ENCODE assay signal across 1 cellular context in the genomic region with DNA sequence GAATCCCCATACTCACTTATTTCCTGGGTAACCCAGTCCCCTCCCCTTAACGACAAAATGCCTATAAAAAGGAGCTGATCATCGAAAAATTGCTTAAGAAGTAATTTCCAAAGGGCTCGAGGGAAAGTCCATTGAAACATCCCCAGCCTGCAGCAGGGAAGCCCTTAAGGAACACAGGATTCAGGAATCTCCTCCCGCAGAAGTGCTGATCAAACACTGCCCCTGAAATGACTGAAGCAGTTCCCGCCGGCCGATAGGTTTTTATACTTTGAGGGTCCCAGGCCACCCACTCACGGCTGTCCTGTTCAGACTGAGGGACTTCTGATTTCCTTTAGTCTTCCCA.
TF ChIP-seq lines count a peak whose summit lies in the region.

No MANE protein-coding gene starts in this region.

TF ChIP-seq in HepG2, 621 proteins besides CTCF, POLR2A, EP300 and RAD21:
- no peak for TF ChIP-seq ZNF614 (CRISPR knock-in tag; IDR thresholded peaks at IDR 0.05; ENCODE audit: borderline replicate concordance)
- TF ChIP-seq ZNF7 (CRISPR knock-in tag; IDR thresholded peaks at IDR 0.05): no peak
- TF ChIP-seq ZNF251 (CRISPR knock-in tag; IDR thresholded peaks at IDR 0.05): no peak
- TF ChIP-seq, protein P1, sequence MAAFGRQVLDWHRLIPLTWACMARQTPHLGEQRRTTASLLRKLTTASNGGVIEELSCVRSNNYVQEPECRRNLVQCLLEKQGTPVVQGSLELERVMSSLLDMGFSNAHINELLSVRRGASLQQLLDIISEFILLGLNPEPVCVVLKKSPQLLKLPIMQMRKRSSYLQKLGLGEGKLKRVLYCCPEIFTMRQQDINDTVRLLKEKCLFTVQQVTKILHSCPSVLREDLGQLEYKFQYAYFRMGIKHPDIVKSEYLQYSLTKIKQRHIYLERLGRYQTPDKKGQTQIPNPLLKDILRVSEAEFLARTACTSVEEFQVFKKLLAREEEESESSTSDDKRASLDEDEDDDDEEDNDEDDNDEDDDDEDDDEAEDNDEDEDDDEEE (CRISPR knock-in tag; IDR thresholded peaks at IDR 0.05): 0 out of 2 replicates have a peak, but pooled peaks have one; percentile 3
- TF ChIP-seq ADNP (CRISPR knock-in tag; IDR thresholded peaks at IDR 0.05): no peak
- 0 out of 2 replicates have a peak, but pooled peaks have one; percentile 0 for TF ChIP-seq KLF12 (CRISPR knock-in tag; IDR thresholded peaks at IDR 0.05; ENCODE audit: borderline replicate concordance)
- no peak for TF ChIP-seq KAT2B (IDR thresholded peaks at IDR 0.05; ENCODE audit: borderline replicate concordance, low read depth, low read length)
- TF ChIP-seq SMAD9 (CRISPR knock-in tag; IDR thresholded peaks at IDR 0.05): no peak
- no peak for TF ChIP-seq MAFG (CRISPR knock-in tag; IDR thresholded peaks at IDR 0.05)
- no peak for TF ChIP-seq NR3C1 (CRISPR knock-in tag; IDR thresholded peaks at IDR 0.05)
- 0 out of 2 replicates have a peak, but pooled peaks have one; percentile 33 for TF ChIP-seq ZNF317 (CRISPR knock-in tag; IDR thresholded peaks at IDR 0.05)
- TF ChIP-seq, protein P2, sequence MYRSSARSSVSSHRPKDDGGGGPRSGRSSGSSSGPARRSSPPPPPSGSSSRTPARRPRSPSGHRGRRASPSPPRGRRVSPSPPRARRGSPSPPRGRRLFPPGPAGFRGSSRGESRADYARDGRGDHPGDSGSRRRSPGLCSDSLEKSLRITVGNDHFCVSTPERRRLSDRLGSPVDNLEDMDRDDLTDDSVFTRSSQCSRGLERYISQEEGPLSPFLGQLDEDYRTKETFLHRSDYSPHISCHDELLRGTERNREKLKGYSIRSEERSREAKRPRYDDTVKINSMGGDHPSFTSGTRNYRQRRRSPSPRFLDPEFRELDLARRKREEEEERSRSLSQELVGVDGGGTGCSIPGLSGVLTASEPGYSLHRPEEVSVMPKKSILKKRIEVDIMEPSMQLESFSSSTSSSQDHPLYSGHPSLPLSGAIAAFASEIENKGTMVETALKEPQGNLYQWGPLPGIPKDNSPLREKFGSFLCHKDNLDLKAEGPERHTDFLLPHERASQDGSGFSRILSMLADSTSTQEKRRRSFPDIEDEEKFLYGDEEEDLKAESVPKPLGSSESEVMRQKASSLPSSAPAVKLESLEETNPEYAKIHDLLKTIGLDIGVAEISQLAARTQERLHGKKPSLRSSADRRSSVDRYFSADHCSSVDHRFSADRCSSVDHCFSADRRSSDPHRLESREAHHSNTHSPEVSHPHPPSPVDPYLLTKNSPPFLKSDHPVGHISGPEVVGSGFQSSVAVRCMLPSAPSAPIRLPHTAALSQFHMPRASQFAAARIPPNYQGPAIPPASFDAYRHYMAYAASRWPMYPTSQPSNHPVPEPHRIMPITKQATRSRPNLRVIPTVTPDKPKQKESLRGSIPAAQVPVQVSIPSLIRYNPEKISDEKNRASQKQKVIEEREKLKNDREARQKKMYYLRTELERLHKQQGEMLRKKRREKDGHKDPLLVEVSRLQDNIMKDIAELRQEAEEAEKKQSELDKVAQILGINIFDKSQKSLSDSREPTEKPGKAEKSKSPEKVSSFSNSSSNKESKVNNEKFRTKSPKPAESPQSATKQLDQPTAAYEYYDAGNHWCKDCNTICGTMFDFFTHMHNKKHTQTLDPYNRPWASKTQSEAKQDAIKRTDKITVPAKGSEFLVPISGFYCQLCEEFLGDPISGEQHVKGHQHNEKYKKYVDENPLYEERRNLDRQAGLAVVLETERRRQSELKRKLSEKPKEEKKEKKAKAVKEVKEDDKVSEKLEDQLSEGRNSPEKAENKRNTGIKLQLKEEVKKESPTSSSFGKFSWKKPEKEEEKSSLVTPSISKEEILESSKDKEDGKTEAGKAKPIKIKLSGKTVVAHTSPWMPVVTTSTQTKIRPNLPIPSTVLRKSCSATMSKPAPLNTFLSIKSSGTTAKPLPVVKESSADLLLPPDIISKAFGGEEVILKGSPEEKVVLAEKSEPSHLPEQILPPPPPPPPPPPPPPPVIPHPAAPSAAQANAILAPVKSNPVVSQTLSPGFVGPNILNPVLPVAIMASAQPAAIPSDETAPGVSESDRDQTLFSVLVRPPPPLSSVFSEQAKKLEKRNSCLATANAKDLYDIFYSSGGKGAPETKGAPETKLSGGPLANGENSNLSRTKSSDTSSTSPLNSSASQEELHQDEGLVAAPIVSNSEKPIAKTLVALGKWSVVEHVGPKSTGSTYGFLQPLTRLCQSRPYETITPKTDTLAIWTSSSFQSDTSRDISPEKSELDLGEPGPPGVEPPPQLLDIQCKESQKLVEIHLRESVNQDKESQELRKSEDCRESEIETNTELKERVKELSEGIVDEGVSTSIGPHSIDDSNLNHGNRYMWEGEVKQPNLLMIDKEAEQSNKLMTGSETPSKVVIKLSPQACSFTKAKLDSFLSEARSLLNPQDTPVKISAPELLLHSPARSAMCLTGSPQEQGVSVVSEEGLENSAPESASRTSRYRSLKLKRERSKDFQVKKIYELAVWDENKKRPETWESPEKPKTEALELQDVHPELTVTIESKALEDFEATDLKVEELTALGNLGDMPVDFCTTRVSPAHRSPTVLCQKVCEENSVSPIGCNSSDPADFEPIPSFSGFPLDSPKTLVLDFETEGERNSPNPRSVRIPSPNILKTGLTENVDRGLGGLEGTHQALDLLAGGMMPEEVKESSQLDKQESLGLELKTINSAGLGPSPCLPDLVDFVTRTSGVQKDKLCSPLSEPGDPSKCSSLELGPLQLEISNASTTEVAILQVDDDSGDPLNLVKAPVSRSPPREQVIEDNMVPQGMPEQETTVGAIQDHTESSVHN (CRISPR knock-in tag; IDR thresholded peaks at IDR 0.05): no peak
- TF ChIP-seq MED8 (CRISPR knock-in tag; IDR thresholded peaks at IDR 0.05; ENCODE audit: insufficient replicate concordance): peak; percentile 25
- TF ChIP-seq, protein P3, sequence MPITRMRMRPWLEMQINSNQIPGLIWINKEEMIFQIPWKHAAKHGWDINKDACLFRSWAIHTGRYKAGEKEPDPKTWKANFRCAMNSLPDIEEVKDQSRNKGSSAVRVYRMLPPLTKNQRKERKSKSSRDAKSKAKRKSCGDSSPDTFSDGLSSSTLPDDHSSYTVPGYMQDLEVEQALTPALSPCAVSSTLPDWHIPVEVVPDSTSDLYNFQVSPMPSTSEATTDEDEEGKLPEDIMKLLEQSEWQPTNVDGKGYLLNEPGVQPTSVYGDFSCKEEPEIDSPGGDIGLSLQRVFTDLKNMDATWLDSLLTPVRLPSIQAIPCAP (CRISPR knock-in tag; IDR thresholded peaks at IDR 0.05; ENCODE audit: low read depth): no peak
- no peak for TF ChIP-seq ZNF883 (CRISPR knock-in tag; IDR thresholded peaks at IDR 0.05; ENCODE audit: not compliant biosample characterization)
- no peak for TF ChIP-seq HDAC6 (IDR thresholded peaks at IDR 0.05; ENCODE audit: low read depth, low read length)
- TF ChIP-seq ZKSCAN1 (IDR thresholded peaks at IDR 0.05; ENCODE audit: low read length): no peak
- no peak for TF ChIP-seq ZSCAN29 (CRISPR knock-in tag; conservative IDR thresholded peaks at IDR 0.05)
- TF ChIP-seq, protein P4, sequence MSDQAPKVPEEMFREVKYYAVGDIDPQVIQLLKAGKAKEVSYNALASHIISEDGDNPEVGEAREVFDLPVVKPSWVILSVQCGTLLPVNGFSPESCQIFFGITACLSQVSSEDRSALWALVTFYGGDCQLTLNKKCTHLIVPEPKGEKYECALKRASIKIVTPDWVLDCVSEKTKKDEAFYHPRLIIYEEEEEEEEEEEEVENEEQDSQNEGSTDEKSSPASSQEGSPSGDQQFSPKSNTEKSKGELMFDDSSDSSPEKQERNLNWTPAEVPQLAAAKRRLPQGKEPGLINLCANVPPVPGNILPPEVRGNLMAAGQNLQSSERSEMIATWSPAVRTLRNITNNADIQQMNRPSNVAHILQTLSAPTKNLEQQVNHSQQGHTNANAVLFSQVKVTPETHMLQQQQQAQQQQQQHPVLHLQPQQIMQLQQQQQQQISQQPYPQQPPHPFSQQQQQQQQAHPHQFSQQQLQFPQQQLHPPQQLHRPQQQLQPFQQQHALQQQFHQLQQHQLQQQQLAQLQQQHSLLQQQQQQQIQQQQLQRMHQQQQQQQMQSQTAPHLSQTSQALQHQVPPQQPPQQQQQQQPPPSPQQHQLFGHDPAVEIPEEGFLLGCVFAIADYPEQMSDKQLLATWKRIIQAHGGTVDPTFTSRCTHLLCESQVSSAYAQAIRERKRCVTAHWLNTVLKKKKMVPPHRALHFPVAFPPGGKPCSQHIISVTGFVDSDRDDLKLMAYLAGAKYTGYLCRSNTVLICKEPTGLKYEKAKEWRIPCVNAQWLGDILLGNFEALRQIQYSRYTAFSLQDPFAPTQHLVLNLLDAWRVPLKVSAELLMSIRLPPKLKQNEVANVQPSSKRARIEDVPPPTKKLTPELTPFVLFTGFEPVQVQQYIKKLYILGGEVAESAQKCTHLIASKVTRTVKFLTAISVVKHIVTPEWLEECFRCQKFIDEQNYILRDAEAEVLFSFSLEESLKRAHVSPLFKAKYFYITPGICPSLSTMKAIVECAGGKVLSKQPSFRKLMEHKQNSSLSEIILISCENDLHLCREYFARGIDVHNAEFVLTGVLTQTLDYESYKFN (CRISPR knock-in tag; conservative IDR thresholded peaks at IDR 0.05): no peak
- no peak for TF ChIP-seq TGIF2 (CRISPR knock-in tag; IDR thresholded peaks at IDR 0.05)
- no peak for TF ChIP-seq SRSF1 (optimal IDR thresholded peaks at IDR 0.05; ENCODE audit: low read depth, low read length)
- TF ChIP-seq, protein P5, sequence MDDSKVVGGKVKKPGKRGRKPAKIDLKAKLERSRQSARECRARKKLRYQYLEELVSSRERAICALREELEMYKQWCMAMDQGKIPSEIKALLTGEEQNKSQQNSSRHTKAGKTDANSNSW (CRISPR knock-in tag; IDR thresholded peaks at IDR 0.05; ENCODE audit: borderline replicate concordance): no peak
- no peak for TF ChIP-seq MTF2 (CRISPR knock-in tag; IDR thresholded peaks at IDR 0.05; ENCODE audit: borderline replicate concordance)
- TF ChIP-seq MBD4 (IDR thresholded peaks at IDR 0.05; ENCODE audit: borderline replicate concordance, low read length): no peak
